Comparison of ENCODE assay signal across 13 cellular contexts in the genomic region with DNA sequence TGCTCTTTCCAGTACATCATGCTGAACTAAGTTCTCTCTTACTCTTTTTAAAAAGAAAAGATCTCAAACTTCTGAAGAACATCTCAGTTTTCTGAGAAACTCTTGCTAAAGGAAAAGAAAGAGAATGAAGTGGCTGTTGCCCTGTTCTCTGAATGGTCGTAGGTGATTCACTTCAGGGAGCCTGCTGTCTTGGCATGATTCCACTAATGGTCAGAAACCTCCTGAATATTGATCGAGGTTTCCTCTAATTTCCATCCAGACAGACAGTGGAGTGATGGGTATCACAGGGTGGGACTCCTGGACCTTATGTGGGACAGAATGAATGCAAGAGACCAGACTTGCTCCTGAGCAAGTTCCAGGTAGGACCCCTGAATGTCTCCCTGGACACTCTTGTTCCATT. TPM values are rescaled to one million over a fixed set of nuclear protein-coding genes. Genes with fewer than 3 reads are reported as not detected.
DNase-seq lines count a peak whose midpoint lies in the region; ATAC-seq and TF ChIP-seq lines count a peak whose summit lies in the region.
"Had no signal": no experiment of that assay in that cellular context is flagged by ENCODE, and none has a peak within 500 bp of the region (broad histone marks: within the 10 kb centered on the region; RNA-seq: fewer than 3 reads in every experiment).

No MANE protein-coding gene starts in this region.

- H3K27ac ChIP-seq in KMS-11 (no peak overlapping the region), OCI-LY3 (ENCODE audit: low read length) (peak overlapping the region; percentile 43), transverse colon (peak overlapping the region; percentile 45 to 82 (median 74))
- H3K27ac ChIP-seq: BLaER1 treated with 17β-estradiol and CSF1 and Interleukin-3, amounts not matched to agents 10 nM and 100 nM had no signal

- no peak for TF ChIP-seq CTCF in KMS-11 (conservative IDR thresholded peaks at IDR 0.05; ENCODE audit: low read depth, low read length)
- TF ChIP-seq CTCF in OCI-LY3 (IDR thresholded peaks at IDR 0.05; ENCODE audit: low read depth, low read length): no peak
- TF ChIP-seq CTCF in transverse colon (IDR thresholded peaks at IDR 0.05): no peak

- WGBS in transverse colon (ENCODE audit: low coverage in 1 of 2), 2 donors: 18 to 35% methylated on average over 2 of the region's 2 CpGs

- no peaks in the 10 kb centered on the region for H3K27me3 ChIP-seq in KMS-11 (ENCODE audit: insufficient read depth, low read depth)
- peaks cover 52% of the 10 kb centered on the region for H3K27me3 ChIP-seq in OCI-LY3 (ENCODE audit: low read depth, low read length)
- no peaks in the 10 kb centered on the region for H3K27me3 ChIP-seq in transverse colon

- no peaks in the 10 kb centered on the region for H3K36me3 ChIP-seq in KMS-11 (ENCODE audit: insufficient read depth)
- H3K36me3 ChIP-seq in OCI-LY3 (replicated peaks; ENCODE audit: low read depth, low read length): no peaks in the 10 kb centered on the region
- H3K36me3 ChIP-seq in transverse colon: no peaks in the 10 kb centered on the region
- H3K36me3 ChIP-seq: BLaER1 treated with 17β-estradiol and CSF1 and Interleukin-3, amounts not matched to agents 10 nM and 100 nM had no signal

- peaks cover 63% of the 10 kb centered on the region for H3K4me1 ChIP-seq in KMS-11 (ENCODE audit: low read depth, poor library complexity, severe bottlenecking)
- H3K4me1 ChIP-seq in OCI-LY3 (ENCODE audit: low read length): peaks cover 80% of the 10 kb centered on the region
- peaks cover 0 to 24% (median 13%) of the 10 kb centered on the region in 4 donors for H3K4me1 ChIP-seq in transverse colon

- peak overlapping the region; percentile 83 for H3K4me3 Mint-ChIP-seq in memory B cell

- no peaks in the 10 kb centered on the region for H3K9me3 ChIP-seq in OCI-LY3 (ENCODE audit: insufficient read depth, low read length)
- H3K9me3 ChIP-seq in transverse colon: no peaks in the 10 kb centered on the region
- H3K9me3 ChIP-seq: BLaER1 treated with 17β-estradiol and CSF1 and Interleukin-3, amounts not matched to agents 10 nM and 100 nM had no signal

- DNase-seq in memory B cell (ENCODE audit: low spot score in 2 of 2) (no peak), transverse colon (no peak), dermis blood vessel endothelial cell (no peak)
- DNase-seq: NCI-H1436, NCI-H2107, SIG-M5 had no signal

- H3K4me3 ChIP-seq in KMS-11 (IDR thresholded peaks at IDR 0.05; ENCODE audit: insufficient read depth, low read depth, low read length) (no peak overlapping the region), OCI-LY3 (ENCODE audit: low read length) (peak overlapping the region; percentile 68), transverse colon (no peak overlapping the region)
- H3K4me3 ChIP-seq: BLaER1 treated with 17β-estradiol and CSF1 and Interleukin-3, amounts not matched to agents 10 nM and 100 nM had no signal

- H3K4me2 ChIP-seq in KMS-11: peak overlapping the region; percentile 21
- H3K4me2 ChIP-seq in OCI-LY3 (ENCODE audit: low read length): peak overlapping the region; percentile 77

- H3K9ac ChIP-seq in KMS-11 (no peak overlapping the region), OCI-LY3 (ENCODE audit: low read length) (no peak overlapping the region)
- H3K9ac ChIP-seq: BLaER1 treated with 17β-estradiol and CSF1 and Interleukin-3, amounts not matched to agents 10 nM and 100 nM had no signal

- H3K27me3 Mint-ChIP-seq in memory B cell: no peaks in the 10 kb centered on the region

- no peaks in the 10 kb centered on the region for H4K20me1 ChIP-seq in KMS-11 (ENCODE audit: insufficient read depth)
- no peaks in the 10 kb centered on the region for H4K20me1 ChIP-seq in OCI-LY3 (ENCODE audit: insufficient read depth, low read length)

- ATAC-seq in memory B cell (ENCODE audit: low read depth): no peak
- no peak for ATAC-seq in GM19324 (IDR thresholded peaks at IDR 0.05; ENCODE audit: low FRiP score, unreplicated experiment)
- no peak for ATAC-seq in HG02571 (IDR thresholded peaks at IDR 0.05; ENCODE audit: unreplicated experiment)

- peak overlapping the region; percentile 2 for H3K27ac Mint-ChIP-seq in memory B cell

- intact Hi-C loops in transverse colon (cut with DNase I; ENCODE audit: low total_unique reads): no loop called here

- TF ChIP-seq EP300 in transverse colon (IDR thresholded peaks at IDR 0.05; ENCODE audit: low read depth): no peak

- no peak for TF ChIP-seq POLR2A in transverse colon (IDR thresholded peaks at IDR 0.05)

- no peaks in the 10 kb centered on the region for H3K79me2 ChIP-seq in KMS-11 (ENCODE audit: insufficient read depth, low read depth)
- no peaks in the 10 kb centered on the region for H3K79me2 ChIP-seq in OCI-LY3 (ENCODE audit: low read length)

- H2AFZ ChIP-seq in KMS-11 (ENCODE audit: low read depth): peak overlapping the region; percentile 2; the same call in 1 of the 2 replicates
- 0 out of 2 replicates have a peak overlapping the region, but pooled peaks have one; percentile 7 for H2AFZ ChIP-seq in OCI-LY3 (ENCODE audit: low read depth, low read length)

- H3K9me3 Mint-ChIP-seq in memory B cell: no peaks in the 10 kb centered on the region

- H3K36me3 Mint-ChIP-seq in memory B cell: peaks cover 19% of the 10 kb centered on the region

- peaks cover 47% of the 10 kb centered on the region for H3K4me1 Mint-ChIP-seq in memory B cell

- in situ Hi-C loops in transverse colon (cut with MboI; ENCODE audit: low pct_ligation_motif_present in 1 of 4, low pct_unique_long_range_greater_than_20kb in 1 of 4, low sequenced_read_pairs in 3 of 4): no loop called here

RNA-seq across cellular contexts. Expression of a gene that starts 2.5 kb away (rescaled TPM):
- total RNA-seq in transverse colon (10 to 100 TPM in 1 of 4 donors, under 1 TPM in 2, not detected in 1; 0.37 to 10.8 (median 0.41) TPM), dermis blood vessel endothelial cell (not detected in 2 replicates)
- total RNA-seq: G401, LHCN-M2 had no signal

RNA-seq across cellular contexts. Expression of a gene that starts 45.5 kb away (rescaled TPM):
- total RNA-seq in transverse colon (10 to 100 TPM in 1 of 4 donors, 1 to 10 TPM in 1, not detected in 2; 6.4 to 12.9 TPM), dermis blood vessel endothelial cell (not detected in 2 replicates)
- total RNA-seq: G401, LHCN-M2 had no signal
